ENCODE assay signal across 8 cellular contexts in genomic region chr11:44727373-44728084, GRCh38. TPM values are rescaled to one million over a fixed set of nuclear protein-coding genes. Genes with fewer than 3 reads are reported as not detected.
DNase-seq lines count a peak whose midpoint lies in the region; ATAC-seq and TF ChIP-seq lines count a peak whose summit lies in the region.

No MANE protein-coding gene starts in this region.

- H3K4me3 ChIP-seq in H7 (ENCODE audit: insufficient read depth, low read depth, low read length) (peak overlapping the region; percentile 70), mammary epithelial cell (replicated peaks in 1 of 3; ENCODE audit: insufficient read depth in 1 of 3, low read depth in 2 of 3, low read length in 3 of 3) (peak overlapping the region; percentile 39 to 42 (median 40)), spleen (peak overlapping the region; percentile 57 to 84 (median 60))

- H3K27ac Mint-ChIP-seq in WTC11, result no peak overlapping the region

- ATAC-seq in WTC11 (peak; percentile 58), GM21381 (IDR thresholded peaks at IDR 0.05; ENCODE audit: unreplicated experiment) (no peak)

- peaks cover 2% of the 10 kb centered on the region; the same call in 1 of the 2 replicates for H3K36me3 Mint-ChIP-seq in WTC11

- DNase-seq in DMS79 (lab: John Stamatoyannopoulos, UW) (peak; percentile 20), H7 (peak; percentile 96), NCI-H1105 treated with DMSO at 0.1 percent for 48 hours (lab: John Stamatoyannopoulos, UW) (peak; percentile 52), WTC11 (ENCODE audit: low spot score) (peak; percentile 86), mammary epithelial cell (peak; percentile 35), iris pigment epithelial cell (ENCODE audit: low read depth) (peak; percentile 59), spleen (peak; percentile 94)

- in situ Hi-C loops in mammary epithelial cell (cut with MboI; ENCODE audit: low sequenced_read_pairs in 2 of 2), result loop anchor here (5.0 kb wide), 1 partner anchor 165 kb away; no protein-coding TSS in a partner anchor

- H3K27me3 ChIP-seq in H7 (ENCODE audit: control insufficient read depth, insufficient read depth, low read length) (peaks cover 34% of the 10 kb centered on the region), mammary epithelial cell (ENCODE audit: insufficient read depth, low read length) (peaks cover 10% of the 10 kb centered on the region), spleen (replicated peaks in 1 of 7) (peaks cover 0 to 45% (median 14%) of the 10 kb centered on the region in 7 donors)

- TF ChIP-seq CTCF in WTC11 (IDR thresholded peaks at IDR 0.05) (peak; percentile 97), mammary epithelial cell (conservative IDR thresholded peaks at IDR 0.05 in 1 of 2, IDR thresholded peaks at IDR 0.05 in 1 of 2; ENCODE audit: extremely low read depth in 1 of 2, insufficient read depth in 1 of 2, low read depth in 1 of 2, low read length in 2 of 2) (peak; percentile 54 to 91), spleen (IDR thresholded peaks at IDR 0.05 in 8 of 11, conservative IDR thresholded peaks at IDR 0.05 in 3 of 11) (peak; percentile 50 to 97 (median 93))

- no peak overlapping the region for H3K27ac ChIP-seq in mammary epithelial cell (ENCODE audit: insufficient read depth, low read depth, low read length)
- peak overlapping the region in 7 of 8 donors; percentile 1 to 77 (median 62) for H3K27ac ChIP-seq in spleen

- dilution Hi-C loops in mammary epithelial cell (cut with HindIII; ENCODE audit: low sequenced_read_pairs), result no loop called here

- peak overlapping the region; percentile 98 for H3K4me2 ChIP-seq in mammary epithelial cell (ENCODE audit: insufficient read depth, low read depth, low read length)

- peaks cover 75% of the 10 kb centered on the region for H3K27me3 Mint-ChIP-seq in WTC11 (ENCODE audit: low read depth)

- peak overlapping the region; percentile 81 for H2AFZ ChIP-seq in mammary epithelial cell (ENCODE audit: low read depth, low read length)

- H3K4me1 ChIP-seq in mammary epithelial cell (ENCODE audit: insufficient read depth, low read length), result peaks cover 8% of the 10 kb centered on the region
- H3K4me1 ChIP-seq in spleen, result peaks cover 15 to 63% (median 48%) of the 10 kb centered on the region in 6 donors

- H3K79me2 ChIP-seq in mammary epithelial cell (ENCODE audit: insufficient read depth, low read length), result no peaks in the 10 kb centered on the region

- no peaks in the 10 kb centered on the region for H3K36me3 ChIP-seq in H7 (replicated peaks; ENCODE audit: control insufficient read depth, insufficient read depth, low read length)
- H3K36me3 ChIP-seq in mammary epithelial cell (ENCODE audit: insufficient read depth, low read length), result no peaks in the 10 kb centered on the region
- no peaks in the 10 kb centered on the region for H3K36me3 ChIP-seq in spleen

- no peaks in the 10 kb centered on the region for H4K20me1 ChIP-seq in mammary epithelial cell (ENCODE audit: insufficient read depth, low read length)

- peak overlapping the region; percentile 78 for H3K4me3 Mint-ChIP-seq in WTC11

- H3K9me3 Mint-ChIP-seq in WTC11, result peaks cover 3% of the 10 kb centered on the region; the same call in 1 of the 2 replicates

- intact Hi-C loops in mammary epithelial cell (cut with micrococcal nuclease) (loop anchor here (1.0 to 10.0 kb wide), 4 partner anchors 48 to 184 kb away; partner anchors contain the start of gene CD82), spleen (cut with DNase I; ENCODE audit: low total_unique reads) (loop anchor here (5.0 kb wide), 2 partner anchors 165 to 185 kb away; no protein-coding TSS in a partner anchor)

- no TSS peak for BruUV-seq in mammary epithelial cell (replicated peaks; lab: Mats Ljungman, UMichigan)

- peaks cover 56% of the 10 kb centered on the region for H3K4me1 Mint-ChIP-seq in WTC11

- H3K9me3 ChIP-seq in mammary epithelial cell (replicated peaks; ENCODE audit: insufficient read depth, low read length) (no peaks in the 10 kb centered on the region), spleen (no peaks in the 10 kb centered on the region)

- TF ChIP-seq POLR2A in spleen (IDR thresholded peaks at IDR 0.05), result no peak

- WGBS in mammary epithelial cell (ENCODE audit: low coverage, missing lambda C conversion rate), result no CpG with 5 or more reads among the region's 58 CpGs
- 0 to 2% (median 1%) methylated on average over 5 to 58 of the region's 58 CpGs for WGBS in spleen, 5 donors

- CTCF ChIA-PET in WTC11 (lab: Charles Lee), result interaction anchor here (0.6 to 3.4 kb wide), 22 partner anchors 16 to 492 kb away, joined by 3 to 18 read pairs (median 5); no protein-coding TSS in a partner anchor
- CTCF ChIA-PET in mammary epithelial cell (lab: Charles Lee; ENCODE audit: low non-redundant PET), result no interaction called here

- POLR2A ChIA-PET in WTC11 (lab: Charles Lee), result interaction anchor here (0.6 to 1.0 kb wide), 3 partner anchors 53 to 184 kb away, joined by 3 to 5 read pairs (median 4); no protein-coding TSS in a partner anchor

- no peak overlapping the region for H3K9ac ChIP-seq in mammary epithelial cell (ENCODE audit: insufficient read depth, low read length)

TF ChIP-seq in WTC11, 78 proteins besides CTCF, POLR2A, EP300 and RAD21 (continues in another document):
- no peak for TF ChIP-seq PRDM15 (CRISPR knock-in tag; IDR thresholded peaks at IDR 0.05)
- no peak for TF ChIP-seq FOXP1 (CRISPR knock-in tag; IDR thresholded peaks at IDR 0.05; ENCODE audit: borderline replicate concordance)
- TF ChIP-seq ATF2 (CRISPR knock-in tag; IDR thresholded peaks at IDR 0.05; ENCODE audit: borderline replicate concordance, low read depth), result no peak
- no peak; the same call in 1 of the 2 replicates for TF ChIP-seq ZNF423 (CRISPR knock-in tag; IDR thresholded peaks at IDR 0.05)
- 0 out of 2 replicates have a peak, but pooled peaks have one; percentile 32 for TF ChIP-seq ZNF281 (CRISPR knock-in tag; IDR thresholded peaks at IDR 0.05)
- no peak for TF ChIP-seq NR2C2 (CRISPR knock-in tag; IDR thresholded peaks at IDR 0.05)
- TF ChIP-seq ZNF416 (CRISPR knock-in tag; IDR thresholded peaks at IDR 0.05), result no peak

RNA-seq across cellular contexts. Expression of gene TSPAN18, which starts 0.8 kb away (rescaled TPM):
- 25.7 and 27.7 TPM in 2 replicates for total RNA-seq in H7 (2014; rRNA removed; shearing (Covaris generic))
- total RNA-seq in WTC11 (2021) (35.2 to 44.7 TPM (median 37.6 TPM) in 3 replicates), mammary epithelial cell (not detected), spleen (10 to 100 TPM; 16.5 to 47.5 (median 24.0) TPM)
- polyA plus RNA-seq in mammary epithelial cell (0.08 TPM), spleen (1 to 10 TPM; 2.1 to 7.9 (median 3.1) TPM)
- polyA minus RNA-seq in mammary epithelial cell, result 5.0 TPM

Comparison
In these comparisons a context has a peak if more than half of its experiments do, and no peak if none do; other contexts are left out.
1. DNase-seq: peak in every context shown above with its lines; median percentile 96 in H7; 94 in spleen; 86 in WTC11; 59 in iris pigment epithelial cell; 52 in NCI-H1105 treated with DMSO at 0.1 percent for 48 hours; 35 in mammary epithelial cell; 20 in DMS79.
2. RNA of gene TSPAN18, which starts 0.8 kb away (total RNA-seq): 35.2 to 44.7 TPM in WTC11, 25.7 to 27.7 TPM in H7 and 16.5 to 47.5 TPM in spleen; not detected in mammary epithelial cell; every median in the first group is over 10 times any median in the second.
3. Peak in every context shown above with its lines, with median percentiles within 50 percentile points of each other: H3K4me3 ChIP-seq and CTCF ChIP-seq.